In the genomic region with DNA sequence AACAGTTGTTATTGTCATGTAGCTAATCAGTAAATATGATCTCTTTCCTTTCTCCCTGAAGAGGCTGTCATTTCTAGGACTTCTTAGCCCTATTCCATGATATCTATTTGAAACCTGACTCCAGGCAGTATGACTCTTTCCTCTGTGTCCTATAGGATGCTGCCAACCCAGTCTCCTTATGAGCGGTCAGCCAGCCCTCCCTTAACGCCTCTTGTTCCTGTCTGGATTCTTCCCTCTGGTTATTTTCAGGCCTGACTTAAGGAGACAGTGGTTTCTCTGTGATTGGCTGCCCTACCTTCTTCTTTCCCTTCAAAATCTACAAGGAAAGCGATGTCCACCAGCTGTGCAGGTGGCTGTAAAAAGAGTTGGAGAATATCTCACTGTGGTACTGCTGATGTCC, we compare ENCODE assay signal across 14 cellular contexts. TPM values are rescaled to one million over a fixed set of nuclear protein-coding genes. Genes with fewer than 3 reads are reported as not detected.
DNase-seq lines count a peak whose midpoint lies in the region; ATAC-seq and TF ChIP-seq lines count a peak whose summit lies in the region.
"Had no signal": no experiment of that assay in that cellular context is flagged by ENCODE, and none has a peak within 500 bp of the region (broad histone marks: within the 10 kb centered on the region; RNA-seq: fewer than 3 reads in every experiment).

No MANE protein-coding gene starts in this region.

- TF ChIP-seq CTCF in cardiac fibroblast (IDR thresholded peaks at IDR 0.05; ENCODE audit: low read depth, low read length), result no peak
- TF ChIP-seq CTCF in activated CD8-positive, alpha-beta T cell treated with anti-CD3 and anti-CD28 coated beads for 36 hours (IDR thresholded peaks at IDR 0.05), result no peak

- H3K9me3 ChIP-seq in mesenchymal stem cell (ENCODE audit: control insufficient read depth, low read length), result no peaks in the 10 kb centered on the region
- H3K9me3 ChIP-seq: heart left ventricle, testis had no signal

- H3K14ac ChIP-seq in mesenchymal stem cell (ENCODE audit: low read length in 2 of 2), result no peak overlapping the region

- POLR2A ChIA-PET in activated CD8-positive, alpha-beta T cell treated with anti-CD3 and anti-CD28 coated beads for 36 hours (lab: Charles Lee), result no interaction called here

- no peak overlapping the region for H2AK5ac ChIP-seq in mesenchymal stem cell (ENCODE audit: low read length, severe bottlenecking)

- H3K36me3 ChIP-seq in mesenchymal stem cell (ENCODE audit: control insufficient read depth in 1 of 2, insufficient read depth in 2 of 2, low read depth in 1 of 2, low read length in 2 of 2), result no peaks in the 10 kb centered on the region
- H3K36me3 ChIP-seq: heart left ventricle had no signal

- no peak overlapping the region for H3K4me3 Mint-ChIP-seq in activated CD8-positive, alpha-beta T cell treated with anti-CD3 and anti-CD28 coated beads for 36 hours
- H3K4me3 Mint-ChIP-seq: neural crest cell had no signal

- H3K4me3 ChIP-seq in cardiac fibroblast (replicated peaks in 1 of 2; ENCODE audit: low read depth in 2 of 2, low read length in 2 of 2) (no peak overlapping the region), mesenchymal stem cell (ENCODE audit: insufficient read depth in 1 of 2, low read depth in 1 of 2, low read length in 2 of 2) (no peak overlapping the region)
- H3K4me3 ChIP-seq: dorsolateral prefrontal cortex, heart left ventricle, testis had no signal

- H4K8ac ChIP-seq in mesenchymal stem cell (ENCODE audit: low read length), result no peak overlapping the region

- no peak overlapping the region for H3K4me2 ChIP-seq in mesenchymal stem cell (ENCODE audit: low read length, poor library complexity, severe bottlenecking)

- no peak overlapping the region for H3K27ac Mint-ChIP-seq in activated CD8-positive, alpha-beta T cell treated with anti-CD3 and anti-CD28 coated beads for 36 hours

- H3K79me1 ChIP-seq in mesenchymal stem cell (replicated peaks; ENCODE audit: low read length, poor library complexity, severe bottlenecking), result no peaks in the 10 kb centered on the region

- H3K4me1 ChIP-seq in mesenchymal stem cell (ENCODE audit: control insufficient read depth, insufficient read depth, low read depth, low read length), result no peaks in the 10 kb centered on the region
- H3K4me1 ChIP-seq: heart left ventricle, testis had no signal

- intact Hi-C loops in activated CD8-positive, alpha-beta T cell treated with anti-CD3 and anti-CD28 coated beads for 36 hours (cut with micrococcal nuclease), result no loop called here

- CTCF ChIA-PET in activated CD8-positive, alpha-beta T cell treated with anti-CD3 and anti-CD28 coated beads for 36 hours (lab: Charles Lee), result no interaction called here

- no peak overlapping the region for H4K91ac ChIP-seq in mesenchymal stem cell (ENCODE audit: low read length)

- H2AFZ ChIP-seq in mesenchymal stem cell (ENCODE audit: low read depth, low read length), result no peak overlapping the region

- no peaks in the 10 kb centered on the region for H3K27me3 Mint-ChIP-seq in activated CD8-positive, alpha-beta T cell treated with anti-CD3 and anti-CD28 coated beads for 36 hours

- H2BK12ac ChIP-seq in mesenchymal stem cell (ENCODE audit: low read length in 2 of 2), result no peak overlapping the region

- ATAC-seq in activated CD8-positive, alpha-beta T cell treated with anti-CD3 and anti-CD28 coated beads for 36 hours, result no peak
- ATAC-seq: heart left ventricle, Right ventricle myocardium inferior had no signal

- no peak overlapping the region for H3K18ac ChIP-seq in mesenchymal stem cell (ENCODE audit: low read depth in 1 of 2, low read length in 2 of 2)

- no peak overlapping the region for H2BK15ac ChIP-seq in mesenchymal stem cell (ENCODE audit: low read depth, poor library complexity, severe bottlenecking)

- H3K36me3 Mint-ChIP-seq in activated CD8-positive, alpha-beta T cell treated with anti-CD3 and anti-CD28 coated beads for 36 hours (ENCODE audit: low read depth), result no peaks in the 10 kb centered on the region

- H3K23ac ChIP-seq in mesenchymal stem cell (ENCODE audit: low read length in 2 of 2), result no peak overlapping the region

- H3K9me3 Mint-ChIP-seq in activated CD8-positive, alpha-beta T cell treated with anti-CD3 and anti-CD28 coated beads for 36 hours, result no peaks in the 10 kb centered on the region
- H3K9me3 Mint-ChIP-seq: neural crest cell had no signal

- WGBS in mesenchymal stem cell, result 46% methylated on average over 2 of the region's 3 CpGs

- DNase-seq in ELR (ENCODE audit: low read depth) (peak; percentile 71), NCI-H510A treated with DMSO at 0.1 percent for 48 hours (lab: John Stamatoyannopoulos, UW) (peak; percentile 59), cardiac fibroblast (ENCODE audit: low read depth in 2 of 2) (peak; percentile 45 to 62), mesenchymal stem cell (peak; percentile 81), nucleus accumbens (lab: John Stamatoyannopoulos, UW) (no peak)
- no peak for DNase-seq in activated CD8-positive, alpha-beta T cell treated with anti-CD3 and anti-CD28 coated beads for 36 hours
- DNase-seq in activated naive CD4-positive, alpha-beta T cell treated with anti-CD3 and anti-CD28 coated beads, Interleukin-2, amount 50 U/mL, for 16 hours, result no peak
- no peak for DNase-seq in activated CD4-positive, alpha-beta T cell treated with anti-CD3 and anti-CD28 coated beads, Interleukin-2, amount 50 U/mL, for 48 hours
- DNase-seq: dorsolateral prefrontal cortex, heart left ventricle, NCI-H446 treated with DMSO at 0.1 percent for 48 hours, testis had no signal

- no peak overlapping the region for H3K4ac ChIP-seq in mesenchymal stem cell (ENCODE audit: low read depth in 1 of 2, low read length in 2 of 2)

- H3K9ac ChIP-seq in mesenchymal stem cell (ENCODE audit: low read length), result no peak overlapping the region

- H2BK120ac ChIP-seq in mesenchymal stem cell (ENCODE audit: low read depth, low read length), result no peak overlapping the region

- no peak overlapping the region for H2BK5ac ChIP-seq in mesenchymal stem cell (ENCODE audit: low read depth, low read length, poor library complexity, severe bottlenecking)

- H3K4me1 Mint-ChIP-seq in activated CD8-positive, alpha-beta T cell treated with anti-CD3 and anti-CD28 coated beads for 36 hours (ENCODE audit: low read depth), result peaks cover 10% of the 10 kb centered on the region

- H3K27ac ChIP-seq in mesenchymal stem cell (ENCODE audit: low read length, poor library complexity, severe bottlenecking), result no peak overlapping the region
- H3K27ac ChIP-seq: dorsolateral prefrontal cortex, heart left ventricle, testis had no signal

- H3K27me3 ChIP-seq in mesenchymal stem cell (ENCODE audit: control insufficient read depth in 1 of 2, insufficient read depth in 1 of 2, low read length in 2 of 2), result peaks cover 5 to 14% of the 10 kb centered on the region in 2 experiments
- H3K27me3 ChIP-seq: heart left ventricle, testis had no signal

RNA-seq across cellular contexts. Expression of a gene that starts 19.4 kb away (rescaled TPM):
- polyA plus RNA-seq in mesenchymal stem cell (2013, experiment 1 of 2), result not detected
- polyA plus RNA-seq in mesenchymal stem cell (2013, experiment 2 of 2), result not detected
- 1 to 10 TPM; 9.5 TPM for total RNA-seq in activated CD8-positive, alpha-beta T cell treated with anti-CD3 and anti-CD28 coated beads for 36 hours

Comparison
In these comparisons a context has a peak if more than half of its experiments do, and no peak if none do; other contexts are left out.
1. DNase-seq: peak in ELR (single experiment), NCI-H510A treated with DMSO at 0.1 percent for 48 hours (single experiment), cardiac fibroblast (2 of 2) and mesenchymal stem cell (single experiment); none in activated CD8-positive, alpha-beta T cell treated with anti-CD3 and anti-CD28 coated beads for 36 hours (single experiment), activated naive CD4-positive, alpha-beta T cell treated with anti-CD3 and anti-CD28 coated beads, Interleukin-2, amount 50 U/mL, for 16 hours (single experiment), activated CD4-positive, alpha-beta T cell treated with anti-CD3 and anti-CD28 coated beads, Interleukin-2, amount 50 U/mL, for 48 hours (0 of 2) and nucleus accumbens (0 of 56).